ENCODE assay signal across 11 cellular contexts in genomic region chr15:28099555-28100140, GRCh38. TPM values are rescaled to one million over a fixed set of nuclear protein-coding genes. Genes with fewer than 3 reads are reported as not detected.
A peak's percentile ranks its signal among the peaks of the same experiment; 100 is the strongest.
DNase-seq lines count a peak whose midpoint lies in the region; ATAC-seq and TF ChIP-seq lines count a peak whose summit lies in the region.
"Had no signal": no experiment of that assay in that cellular context is flagged by ENCODE, and none has a peak within 500 bp of the region (broad histone marks: within the 10 kb centered on the region; RNA-seq: fewer than 3 reads in every experiment).

No MANE protein-coding gene starts in this region.

- DNase-seq in endothelial cell (ENCODE audit: low spot score) (no peak), neural progenitor cell (ENCODE audit: low spot score) (no peak), EL (no peak), HEK293T (ENCODE audit: extremely low spot score) (no peak)
- no peak for DNase-seq in activated CD4-positive, CD25-positive, alpha-beta regulatory T cell (lab: John Stamatoyannopoulos, UW)
- DNase-seq: Calu3, Karpas-422 had no signal

- H3F3A ChIP-seq in neural progenitor cell (ENCODE audit: low read depth) = peaks cover 30% of the 10 kb centered on the region

- no peak for TF ChIP-seq CTCF in endothelial cell (IDR thresholded peaks at IDR 0.05; ENCODE audit: unreplicated experiment)
- TF ChIP-seq CTCF in neural progenitor cell (IDR thresholded peaks at IDR 0.05) = no peak

- peaks cover 21% of the 10 kb centered on the region for H3K36me3 Mint-ChIP-seq in endothelial cell (ENCODE audit: low read depth, unreplicated experiment)
- H3K36me3 Mint-ChIP-seq in neural progenitor cell = no peaks in the 10 kb centered on the region

- H3K4me3 ChIP-seq in ACC112 (ENCODE audit: low read depth, low read length) (0 out of 2 replicates have a peak overlapping the region, but pooled peaks have one; percentile 46), HUES48 (ENCODE audit: low read depth, low read length) (peak overlapping the region; percentile 50), neural progenitor cell (peak overlapping the region; percentile 44)
- H3K4me3 ChIP-seq: ovary had no signal

- H3K4me1 Mint-ChIP-seq in endothelial cell (ENCODE audit: unreplicated experiment) (peaks cover 20% of the 10 kb centered on the region), neural progenitor cell (peaks cover 35% of the 10 kb centered on the region)

- no peaks in the 10 kb centered on the region for H3K79me2 ChIP-seq in ACC112 (ENCODE audit: control insufficient read depth, insufficient read depth, low read length, unreplicated experiment)
- H3K79me2 ChIP-seq in neural progenitor cell (ENCODE audit: low read depth) = no peaks in the 10 kb centered on the region

- no peak for ATAC-seq in GM18868 (IDR thresholded peaks at IDR 0.05; ENCODE audit: unreplicated experiment)

- H3K9me3 Mint-ChIP-seq in endothelial cell (ENCODE audit: unreplicated experiment) = no peaks in the 10 kb centered on the region
- peaks cover 2% of the 10 kb centered on the region for H3K9me3 Mint-ChIP-seq in neural progenitor cell

- H3K27ac ChIP-seq in ACC112 (ENCODE audit: low read depth, low read length) (no peak overlapping the region), HUES48 (ENCODE audit: low read depth, low read length) (no peak overlapping the region), neural progenitor cell (no peak overlapping the region)
- H3K27ac ChIP-seq: ovary had no signal

- CTCF ChIA-PET in HEK293T (lab: Yijun Ruan, JAX) = interaction anchor here (0.5 to 1.2 kb wide), 4 partner anchors 19 to 26 kb away, joined by 3 to 9 read pairs (median 4); no protein-coding TSS in a partner anchor

- no peaks in the 10 kb centered on the region for H3K36me3 ChIP-seq in ACC112 (ENCODE audit: insufficient read depth, low read length)
- H3K36me3 ChIP-seq in HUES48 (ENCODE audit: control insufficient read depth, insufficient read depth, low read length) = no peaks in the 10 kb centered on the region
- H3K36me3 ChIP-seq in neural progenitor cell = no peaks in the 10 kb centered on the region
- H3K36me3 ChIP-seq: ovary had no signal

- H3K27me3 Mint-ChIP-seq in endothelial cell (ENCODE audit: unreplicated experiment) (peaks cover 47% of the 10 kb centered on the region), neural progenitor cell (ENCODE audit: insufficient read depth, low read depth) (peaks cover 48% of the 10 kb centered on the region)

- H3K4me2 ChIP-seq in neural progenitor cell = peak overlapping the region; percentile 73

- H3K4me3 Mint-ChIP-seq in endothelial cell (ENCODE audit: unreplicated experiment) (peak overlapping the region; percentile 47), neural progenitor cell (peak overlapping the region; percentile 73)

- POLR2A ChIA-PET in HEK293T (lab: Yijun Ruan, JAX) = interaction anchor here (1.0 to 1.4 kb wide), 3 partner anchors 10 to 17 kb away, joined by 3 to 9 read pairs (median 3); no protein-coding TSS in a partner anchor

- no peak overlapping the region for H2AFZ ChIP-seq in ACC112 (ENCODE audit: low read length, unreplicated experiment)
- H2AFZ ChIP-seq in neural progenitor cell (replicated peaks) = peak overlapping the region; percentile 50

- H3K27ac Mint-ChIP-seq in endothelial cell (ENCODE audit: unreplicated experiment) (peak overlapping the region; percentile 39), neural progenitor cell (peak overlapping the region; percentile 2)

- H3K9me3 ChIP-seq in HUES48 (ENCODE audit: control insufficient read depth, insufficient read depth, low read length) (no peaks in the 10 kb centered on the region), neural progenitor cell (ENCODE audit: low read depth) (no peaks in the 10 kb centered on the region)
- H3K9me3 ChIP-seq: ovary had no signal

- H3K9ac ChIP-seq in HUES48 (ENCODE audit: low read depth, low read length) (no peak overlapping the region), neural progenitor cell (no peak overlapping the region)

- H4K20me1 ChIP-seq in neural progenitor cell (ENCODE audit: low read depth) = peaks cover 36% of the 10 kb centered on the region

- H3K27me3 ChIP-seq in ACC112 (ENCODE audit: insufficient read depth, low read length) = peaks cover 40% of the 10 kb centered on the region
- peaks cover 95% of the 10 kb centered on the region for H3K27me3 ChIP-seq in HUES48 (ENCODE audit: control insufficient read depth, insufficient read depth, low read length)
- peaks cover 100% of the 10 kb centered on the region for H3K27me3 ChIP-seq in neural progenitor cell
- H3K27me3 ChIP-seq: ovary had no signal

- peaks cover 8% of the 10 kb centered on the region for H3K4me1 ChIP-seq in ACC112 (ENCODE audit: control insufficient read depth, insufficient read depth, low read length, unreplicated experiment)
- peaks cover 15% of the 10 kb centered on the region; the same call in 1 of the 2 replicates for H3K4me1 ChIP-seq in HUES48 (ENCODE audit: control insufficient read depth, insufficient read depth, low read length)
- H3K4me1 ChIP-seq in neural progenitor cell = peaks cover 27% of the 10 kb centered on the region

TF ChIP-seq in HEK293T, 16 proteins besides CTCF, POLR2A, EP300 and RAD21:
- TF ChIP-seq L3MBTL2 (conservative IDR thresholded peaks at IDR 0.05) (no peak), ARNT (IDR thresholded peaks at IDR 0.05) (no peak), FOXK2 (IDR thresholded peaks at IDR 0.05) (no peak), LEF1 (IDR thresholded peaks at IDR 0.05; ENCODE audit: borderline replicate concordance) (no peak), SP1 (IDR thresholded peaks at IDR 0.05) (no peak), SUZ12 (IDR thresholded peaks at IDR 0.05) (no peak), ZNF384 (IDR thresholded peaks at IDR 0.05) (no peak), FOXM1 (IDR thresholded peaks at IDR 0.05; ENCODE audit: borderline replicate concordance) (no peak), FOXA1 (IDR thresholded peaks at IDR 0.05) (no peak)
TF ChIP-seq in HEK293T: peak in this region for 0.

RNA-seq across cellular contexts. Expression of gene OCA2, which starts 0.5 kb away (rescaled TPM):
- total RNA-seq in endothelial cell (ENCODE audit: unreplicated experiment) (not detected), neural progenitor cell (ENCODE audit: low replicate concordance) (0.65 and 1.0 TPM in 2 replicates)
- total RNA-seq: Calu3 had no signal
